ENCODE assay signal across 9 cellular contexts in the genomic region with DNA sequence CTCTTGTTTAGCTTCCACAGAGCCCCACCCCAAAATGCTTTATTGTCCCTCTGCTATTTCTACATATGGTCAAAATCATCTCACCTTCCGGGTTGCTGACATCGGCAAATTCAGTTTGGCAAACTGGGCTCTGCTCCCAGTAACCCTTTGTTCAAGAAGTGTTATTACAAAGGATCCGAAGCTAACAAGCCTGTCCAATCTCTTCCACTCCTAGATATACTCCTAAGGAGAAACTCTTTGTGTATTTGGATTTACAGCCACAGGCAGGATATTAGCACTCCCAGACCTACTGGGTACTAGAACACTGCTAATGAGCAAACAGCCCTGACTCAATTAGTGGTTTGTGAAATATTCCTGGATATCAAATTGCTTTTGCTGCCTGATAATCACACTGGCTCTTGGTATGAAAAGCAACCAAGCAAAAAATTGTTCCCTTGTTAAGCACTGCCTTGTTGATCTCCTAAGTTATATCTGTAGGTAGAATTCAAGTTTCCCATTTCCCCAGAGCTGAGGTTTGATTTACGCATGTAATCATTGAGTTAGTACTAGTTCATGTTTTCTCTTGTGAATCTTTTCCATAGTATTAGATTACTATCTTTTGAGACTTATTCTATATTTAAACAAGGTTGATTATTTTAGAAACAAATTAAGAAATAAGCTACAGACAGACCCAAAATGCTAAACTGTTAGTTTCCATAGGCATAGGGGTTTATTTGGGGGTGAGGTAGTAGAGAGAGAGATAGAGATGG. TPM values are rescaled to one million over a fixed set of nuclear protein-coding genes. Genes with fewer than 3 reads are reported as not detected.
DNase-seq lines count a peak whose midpoint lies in the region; ATAC-seq and TF ChIP-seq lines count a peak whose summit lies in the region.
"Had no signal": no experiment of that assay in that cellular context is flagged by ENCODE, and none has a peak within 500 bp of the region (broad histone marks: within the 10 kb centered on the region; RNA-seq: fewer than 3 reads in every experiment).

No MANE protein-coding gene starts in this region.

- peaks cover 27% of the 10 kb centered on the region for H3K4me1 Mint-ChIP-seq in Calu3 (ENCODE audit: low read depth, unreplicated experiment)

- H3K27ac Mint-ChIP-seq in Calu3 (ENCODE audit: unreplicated experiment), result peak overlapping the region; percentile 90

- H3K27me3 Mint-ChIP-seq in Calu3 (ENCODE audit: unreplicated experiment), result peaks cover 13% of the 10 kb centered on the region

- H3K9ac ChIP-seq in adipocyte (ENCODE audit: low read length) (peak overlapping the region; percentile 95), iPS-20b (ENCODE audit: low read depth, low read length) (no peak overlapping the region)

- POLR2A ChIA-PET in RWPE1 (lab: Yijun Ruan, JAX; ENCODE audit: low non-redundant PET), result interaction anchor here (0.6 kb wide), 1 partner anchor 266 kb away, joined by 4 read pairs; no protein-coding TSS in a partner anchor

- H3K9me3 Mint-ChIP-seq in Calu3 (ENCODE audit: low read depth, unreplicated experiment), result no peaks in the 10 kb centered on the region

- H3K4me1 ChIP-seq in adipocyte (ENCODE audit: control insufficient read depth, insufficient read depth, low read length) (peaks cover 14% of the 10 kb centered on the region), iPS-20b (ENCODE audit: insufficient read depth, low read length) (peaks cover 10% of the 10 kb centered on the region)

- peak overlapping the region; percentile 97 for H3K4me3 Mint-ChIP-seq in Calu3 (ENCODE audit: low read depth, unreplicated experiment)

- H3K36me3 Mint-ChIP-seq in Calu3 (ENCODE audit: insufficient read depth, unreplicated experiment), result peaks cover 57% of the 10 kb centered on the region

- ATAC-seq in HG02970 (IDR thresholded peaks at IDR 0.05; ENCODE audit: low FRiP score, unreplicated experiment), result no peak
- ATAC-seq in HG03469 (IDR thresholded peaks at IDR 0.05; ENCODE audit: unreplicated experiment), result no peak

- CTCF ChIA-PET in Calu3 (lab: Charles Lee) (interaction anchor here (0.6 to 0.7 kb wide), 2 partner anchors 244 to 916 kb away, joined by 3 to 4 read pairs; no protein-coding TSS in a partner anchor), RWPE1 (lab: Yijun Ruan, JAX) (interaction anchor here (0.5 to 0.7 kb wide), 2 partner anchors 35 to 37 kb away, joined by 3 read pairs; no protein-coding TSS in a partner anchor)

- TF ChIP-seq CTCF in Calu3 (IDR thresholded peaks at IDR 0.05; ENCODE audit: unreplicated experiment), result no peak
- no peak for TF ChIP-seq CTCF in RWPE1 (conservative IDR thresholded peaks at IDR 0.05; ENCODE audit: low read depth)

- DNase-seq in Calu3 (peak; percentile 70), NCI-H1417 treated with DMSO at 0.1 percent for 48 hours (lab: John Stamatoyannopoulos, UW) (peak; percentile 77), adipocyte (ENCODE audit: low read depth) (peak; percentile 80), RWPE1 (ENCODE audit: low spot score) (no peak)

- intact Hi-C loops in Calu3 (cut with micrococcal nuclease; ENCODE audit: unreplicated experiment), result loop anchor here (10.0 kb wide), 1 partner anchor 775 kb away; no protein-coding TSS in a partner anchor

- no peak overlapping the region for H3K27ac ChIP-seq in iPS-20b (ENCODE audit: low read length)
- H3K27ac ChIP-seq in skin epidermis, result peak overlapping the region in 6 of 21 experiments; percentile 10 to 100 (median 49)
- no peak overlapping the region for H3K27ac ChIP-seq in RWPE1
- H3K27ac ChIP-seq: HL-60 had no signal

- BruUV-seq in Calu3 (replicated peaks; lab: Mats Ljungman, UMichigan), result no TSS peak

- H3K36me3 ChIP-seq in adipocyte (ENCODE audit: control insufficient read depth, insufficient read depth, low read length, severe bottlenecking), result no peaks in the 10 kb centered on the region
- no peaks in the 10 kb centered on the region for H3K36me3 ChIP-seq in iPS-20b (ENCODE audit: insufficient read depth, low read depth, low read length)

- no peaks in the 10 kb centered on the region for H3K9me3 ChIP-seq in adipocyte (ENCODE audit: control insufficient read depth, low read length)
- no peaks in the 10 kb centered on the region for H3K9me3 ChIP-seq in iPS-20b (ENCODE audit: insufficient read depth, low read depth, low read length)

- H3K27me3 ChIP-seq in adipocyte (replicated peaks; ENCODE audit: control insufficient read depth, insufficient read depth, low read length) (no peaks in the 10 kb centered on the region), iPS-20b (ENCODE audit: insufficient read depth, low read length) (peaks cover 42% of the 10 kb centered on the region)

- H3K4me3 ChIP-seq in adipocyte (ENCODE audit: low read length) (peak overlapping the region; percentile 86), iPS-20b (ENCODE audit: low read length) (0 out of 2 replicates have a peak overlapping the region, but pooled peaks have one; percentile 1), skin epidermis (peak overlapping the region in 5 of 7 experiments; percentile 59 to 92 (median 86))

RNA-seq across cellular contexts. Expression of gene JUN, which starts 3.8 kb away (rescaled TPM):
- 76.5 and 89.3 TPM in 2 replicates for total RNA-seq in Calu3 (2022)

Comparison
In these comparisons a context has a peak if more than half of its experiments do, and no peak if none do; other contexts are left out.
1. H3K4me3 ChIP-seq: peak in every context shown above with its lines; median percentile 86 in adipocyte; 86 in skin epidermis; 1 in iPS-20b.